ENCODE assay signal across 16 cellular contexts in the genomic region with DNA sequence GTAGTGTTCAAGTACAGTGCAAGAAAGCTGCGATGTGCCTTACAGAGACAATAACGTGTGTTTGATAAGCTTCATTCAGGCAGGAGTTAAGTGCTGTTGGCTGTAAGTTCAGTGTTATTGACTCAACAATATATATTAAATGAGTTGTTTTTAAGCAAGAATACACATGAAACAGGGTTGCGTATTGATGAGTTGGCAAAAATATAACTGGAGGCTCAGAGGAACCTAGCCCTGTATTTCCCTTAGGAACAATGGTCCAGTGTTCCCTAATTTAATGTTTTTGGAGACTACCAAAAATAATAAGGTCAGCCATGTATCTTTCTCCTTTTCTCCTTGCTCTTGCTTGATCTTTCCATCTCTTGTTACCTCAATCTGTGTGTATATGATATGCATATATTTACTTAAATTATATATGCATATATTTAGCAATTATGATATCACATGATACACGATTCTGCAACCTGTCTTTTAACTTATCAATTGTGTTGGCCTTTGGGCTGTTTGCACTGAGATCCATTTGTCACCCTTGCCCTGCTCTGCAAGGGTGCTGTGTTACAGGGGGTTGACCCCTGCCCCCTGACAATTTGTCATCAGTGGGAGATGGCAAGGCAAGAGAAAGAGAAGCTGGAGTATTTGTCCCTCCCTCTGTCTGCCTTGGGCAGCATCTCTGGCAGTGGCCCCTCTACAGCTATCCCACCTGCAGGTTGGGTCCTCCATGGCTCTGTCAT.
DNase-seq lines count a peak whose midpoint lies in the region; ATAC-seq, FAIRE-seq and TF ChIP-seq lines count a peak whose summit lies in the region.
"Had no signal": no experiment of that assay in that cellular context is flagged by ENCODE, and none has a peak within 500 bp of the region (broad histone marks: within the 10 kb centered on the region; RNA-seq: fewer than 3 reads in every experiment).

No MANE protein-coding gene starts in this region.

- no peaks in the 10 kb centered on the region for H4K20me1 ChIP-seq in HepG2 (ENCODE audit: insufficient read depth, low read length)
- H4K20me1 ChIP-seq: BLaER1 had no signal

- H3K27me3 ChIP-seq in HepG2 (ENCODE audit: control insufficient read depth in 1 of 2, insufficient read depth in 2 of 2, low read length in 2 of 2): no peaks in the 10 kb centered on the region
- H3K27me3 ChIP-seq in spleen (replicated peaks in 1 of 7): no peaks in the 10 kb centered on the region
- H3K27me3 ChIP-seq: BLaER1 had no signal

- peaks cover 64% of the 10 kb centered on the region for H3K4me1 Mint-ChIP-seq in nephron progenitor cell

- TF ChIP-seq CTCF in HepG2 (CRISPR knock-in tag; IDR thresholded peaks at IDR 0.05) (no peak), nephron progenitor cell (IDR thresholded peaks at IDR 0.05) (no peak), spleen (IDR thresholded peaks at IDR 0.05 in 8 of 11, conservative IDR thresholded peaks at IDR 0.05 in 3 of 11) (no peak)

- no peak overlapping the region for H3K4me2 ChIP-seq in HepG2 (ENCODE audit: low read depth, low read length)
- H3K4me2 ChIP-seq: BLaER1 had no signal

- H3K9ac ChIP-seq in HepG2 (ENCODE audit: insufficient read depth, low read depth, low read length): no peak overlapping the region
- H3K9ac ChIP-seq: BLaER1, GM23248 had no signal

- CTCF ChIA-PET in HepG2 (lab: Yijun Ruan, JAX; ENCODE audit: low intra/inter-chr PET ratio, low total read pairs): no interaction called here

- no peaks in the 10 kb centered on the region for H3K79me2 ChIP-seq in HepG2 (ENCODE audit: insufficient read depth, low read length)

- TF ChIP-seq RAD21 in HepG2 (CRISPR knock-in tag; IDR thresholded peaks at IDR 0.05): no peak

- no peak overlapping the region for H2AFZ ChIP-seq in HepG2 (ENCODE audit: low read length)
- H2AFZ ChIP-seq: GM23248 had no signal

- no peaks in the 10 kb centered on the region for H3K27me3 Mint-ChIP-seq in nephron progenitor cell (ENCODE audit: low read depth, poor library complexity)
- H3K27me3 Mint-ChIP-seq: CD8-positive, alpha-beta memory T cell had no signal

- DNase-seq in NCI-H82 (lab: John Stamatoyannopoulos, UW) (peak; percentile 51), NCI-H82 treated with DMSO at 0.1 percent for 48 hours (lab: John Stamatoyannopoulos, UW; ENCODE audit: unreplicated experiment) (no peak), HepG2 (ENCODE audit: low spot score) (no peak), nephron progenitor cell (peak; percentile 8), spleen (no peak), Kasumi-1 (lab: John Stamatoyannopoulos, UW) (no peak), SW480 (ENCODE audit: low spot score) (no peak)
- DNase-seq: AML-193; Caco-2; CD8-positive, alpha-beta memory T cell; DND-41; GF-D8; GM23248; H7 had no signal

- peaks cover 19% of the 10 kb centered on the region for H3K36me3 Mint-ChIP-seq in nephron progenitor cell (ENCODE audit: low read depth)

- TF ChIP-seq EP300 in HepG2 (IDR thresholded peaks at IDR 0.05; ENCODE audit: low read depth in 2 of 2, low read length in 2 of 2) (no peak), HepG2 (CRISPR knock-in tag; IDR thresholded peaks at IDR 0.05; ENCODE audit: borderline replicate concordance) (no peak)

- H3K36me3 ChIP-seq in HepG2 (replicated peaks in 1 of 2; ENCODE audit: control insufficient read depth in 1 of 2, insufficient read depth in 2 of 2, low read length in 2 of 2) (no peaks in the 10 kb centered on the region), spleen (no peaks in the 10 kb centered on the region)
- H3K36me3 ChIP-seq: BLaER1 had no signal

- in situ Hi-C loops in HepG2 (cut with HindIII; ENCODE audit: extremely low pct_ligation_motif_present, low pct_unique_long_range_greater_than_20kb): no loop called here

- no peak for TF ChIP-seq POLR2A in HepG2 (IDR thresholded peaks at IDR 0.05; ENCODE audit: insufficient read depth in 1 of 2, low read depth in 2 of 2, low read length in 2 of 2)
- TF ChIP-seq POLR2A in spleen (IDR thresholded peaks at IDR 0.05): no peak

- H3K27ac Mint-ChIP-seq in nephron progenitor cell: peak overlapping the region; percentile 94

- POLR2A ChIA-PET in HepG2 (lab: Yijun Ruan, JAX): no interaction called here

- 94% methylated on average over 4 of the region's 4 CpGs for WGBS in HepG2 (ENCODE audit: low lambda C conversion rate)
- WGBS in spleen, 5 donors: 93 to 99% (median 95%) methylated on average over 4 of the region's 4 CpGs

- no peak overlapping the region for H3K4me3 Mint-ChIP-seq in nephron progenitor cell
- H3K4me3 Mint-ChIP-seq: CD8-positive, alpha-beta memory T cell had no signal

- peaks cover 7% of the 10 kb centered on the region for H3K9me3 ChIP-seq in HepG2 (ENCODE audit: low read length)
- H3K9me3 ChIP-seq in spleen: no peaks in the 10 kb centered on the region
- H3K9me3 ChIP-seq: BLaER1, Caco-2 had no signal

- ATAC-seq in HepG2: no peak

- H3K27ac ChIP-seq in HepG2 (ENCODE audit: extremely low read length, insufficient read depth, low read length) (no peak overlapping the region), spleen (no peak overlapping the region)
- H3K27ac ChIP-seq: 22Rv1, BLaER1, GM23248 had no signal

- peaks cover 39% of the 10 kb centered on the region for H3K4me1 ChIP-seq in HepG2 (ENCODE audit: insufficient read depth, low read length)
- no peaks in the 10 kb centered on the region for H3K4me1 ChIP-seq in spleen
- H3K4me1 ChIP-seq: BLaER1, Caco-2 had no signal

- peaks cover 22% of the 10 kb centered on the region for H3K9me3 Mint-ChIP-seq in nephron progenitor cell
- H3K9me3 Mint-ChIP-seq: CD8-positive, alpha-beta memory T cell had no signal

- no peak for FAIRE-seq in HepG2 (lab: Jason Lieb, UNC)

- BruUV-seq in HepG2 (replicated peaks; lab: Mats Ljungman, UMichigan): no TSS peak

- intact Hi-C loops in HepG2 (cut with micrococcal nuclease; ENCODE audit: unreplicated experiment): no loop called here
- intact Hi-C loops in spleen (cut with DNase I; ENCODE audit: low total_unique reads): no loop called here

- no peak overlapping the region for H3K4me3 ChIP-seq in HepG2 (replicated peaks in 1 of 3; ENCODE audit: insufficient read depth in 1 of 3, low read depth in 2 of 3, low read length in 3 of 3)
- no peak overlapping the region for H3K4me3 ChIP-seq in spleen
- H3K4me3 ChIP-seq: BLaER1, GM23248 had no signal

TF ChIP-seq in HepG2, 621 proteins besides CTCF, POLR2A, EP300 and RAD21 (continues in another document):
- TF ChIP-seq NONO (IDR thresholded peaks at IDR 0.05) (no peak), NONO (CRISPR knock-in tag; conservative IDR thresholded peaks at IDR 0.05) (no peak), ZSCAN21 (CRISPR knock-in tag; IDR thresholded peaks at IDR 0.05; ENCODE audit: borderline replicate concordance) (no peak), PPARG (CRISPR knock-in tag; conservative IDR thresholded peaks at IDR 0.05) (no peak), WIZ (CRISPR knock-in tag; IDR thresholded peaks at IDR 0.05) (no peak), NCOA1 (CRISPR knock-in tag; IDR thresholded peaks at IDR 0.05) (no peak), NR2F6 (IDR thresholded peaks at IDR 0.05) (0 out of 2 replicates have a peak, but pooled peaks have one; percentile 13), NR2F6 (CRISPR knock-in tag; IDR thresholded peaks at IDR 0.05) (no peak), TMF1 (CRISPR knock-in tag; IDR thresholded peaks at IDR 0.05; ENCODE audit: low read depth) (no peak), MAFF (IDR thresholded peaks at IDR 0.05; ENCODE audit: low read depth, low read length) (peak; percentile 92), MAFK (conservative IDR thresholded peaks at IDR 0.05 in 1 of 2, IDR thresholded peaks at IDR 0.05 in 1 of 2; ENCODE audit: low read length in 2 of 2) (peak; percentile 92 to 95), ZMYM4 (CRISPR knock-in tag; IDR thresholded peaks at IDR 0.05) (0 out of 2 replicates have a peak, but pooled peaks have one; percentile 21), ZMAT3 (CRISPR knock-in tag; conservative IDR thresholded peaks at IDR 0.05) (no peak), HNF4G (IDR thresholded peaks at IDR 0.05; ENCODE audit: borderline replicate concordance, low read depth, low read length) (0 out of 2 replicates have a peak, but pooled peaks have one; percentile 14), HNF4G (CRISPR knock-in tag; IDR thresholded peaks at IDR 0.05; ENCODE audit: borderline replicate concordance, low read depth) (no peak)
- TF ChIP-seq, protein P1, sequence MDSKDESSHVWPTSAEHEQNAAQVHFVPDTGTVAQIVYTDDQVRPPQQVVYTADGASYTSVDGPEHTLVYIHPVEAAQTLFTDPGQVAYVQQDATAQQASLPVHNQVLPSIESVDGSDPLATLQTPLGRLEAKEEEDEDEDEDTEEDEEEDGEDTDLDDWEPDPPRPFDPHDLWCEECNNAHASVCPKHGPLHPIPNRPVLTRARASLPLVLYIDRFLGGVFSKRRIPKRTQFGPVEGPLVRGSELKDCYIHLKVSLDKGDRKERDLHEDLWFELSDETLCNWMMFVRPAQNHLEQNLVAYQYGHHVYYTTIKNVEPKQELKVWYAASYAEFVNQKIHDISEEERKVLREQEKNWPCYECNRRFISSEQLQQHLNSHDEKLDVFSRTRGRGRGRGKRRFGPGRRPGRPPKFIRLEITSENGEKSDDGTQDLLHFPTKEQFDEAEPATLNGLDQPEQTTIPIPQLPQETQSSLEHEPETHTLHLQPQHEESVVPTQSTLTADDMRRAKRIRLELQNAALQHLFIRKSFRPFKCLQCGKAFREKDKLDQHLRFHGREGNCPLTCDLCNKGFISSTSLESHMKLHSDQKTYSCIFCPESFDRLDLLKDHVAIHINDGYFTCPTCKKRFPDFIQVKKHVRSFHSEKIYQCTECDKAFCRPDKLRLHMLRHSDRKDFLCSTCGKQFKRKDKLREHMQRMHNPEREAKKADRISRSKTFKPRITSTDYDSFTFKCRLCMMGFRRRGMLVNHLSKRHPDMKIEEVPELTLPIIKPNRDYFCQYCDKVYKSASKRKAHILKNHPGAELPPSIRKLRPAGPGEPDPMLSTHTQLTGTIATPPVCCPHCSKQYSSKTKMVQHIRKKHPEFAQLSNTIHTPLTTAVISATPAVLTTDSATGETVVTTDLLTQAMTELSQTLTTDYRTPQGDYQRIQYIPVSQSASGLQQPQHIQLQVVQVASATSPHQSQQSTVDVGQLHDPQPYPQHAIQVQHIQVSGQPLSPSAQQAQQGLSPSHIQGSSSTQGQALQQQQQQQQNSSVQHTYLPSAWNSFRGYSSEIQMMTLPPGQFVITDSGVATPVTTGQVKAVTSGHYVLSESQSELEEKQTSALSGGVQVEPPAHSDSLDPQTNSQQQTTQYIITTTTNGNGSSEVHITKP (CRISPR knock-in tag; IDR thresholded peaks at IDR 0.05; ENCODE audit: low read depth): no peak

Comparison
In these comparisons a context has a peak if more than half of its experiments do, and no peak if none do; other contexts are left out.
1. DNase-seq: peak in NCI-H82 (single experiment) and nephron progenitor cell (single experiment); none in NCI-H82 treated with DMSO at 0.1 percent for 48 hours (single experiment), HepG2 (single experiment), spleen (single experiment), Kasumi-1 (0 of 2) and SW480 (single experiment).